Comparison of ENCODE assay signal across 15 cellular contexts in the genomic region with DNA sequence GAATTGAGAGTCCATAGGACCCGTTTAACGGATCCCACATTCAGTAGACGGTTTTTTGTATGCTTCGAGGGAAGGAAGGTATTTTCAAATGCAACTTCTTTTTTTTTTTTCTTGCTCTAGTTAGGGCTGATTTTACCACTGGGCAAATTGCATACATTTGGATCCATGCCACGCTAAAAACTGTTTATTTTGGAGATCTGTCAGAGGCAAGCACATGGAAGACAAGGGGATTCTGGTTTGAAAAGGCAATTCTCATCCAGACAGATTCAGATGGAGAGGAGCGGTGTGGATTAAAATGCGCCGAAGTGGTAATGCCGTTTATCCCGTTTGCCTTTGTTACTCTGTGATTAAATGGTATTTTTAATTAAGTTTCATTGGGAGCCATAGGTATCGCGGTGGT.
DNase-seq lines count a peak whose midpoint lies in the region; ATAC-seq and TF ChIP-seq lines count a peak whose summit lies in the region.
"Had no signal": no experiment of that assay in that cellular context is flagged by ENCODE, and none has a peak within 500 bp of the region (broad histone marks: within the 10 kb centered on the region; RNA-seq: fewer than 3 reads in every experiment).

No MANE protein-coding gene starts in this region.

- no peak overlapping the region for H3K4me3 ChIP-seq in LNCaP clone FGC (ENCODE audit: low read depth, low read length)
- H3K4me3 ChIP-seq: PC-9 had no signal

- DNase-seq in LNCaP clone FGC (ENCODE audit: low read depth) (peak; percentile 27), NCI-H1105 (lab: John Stamatoyannopoulos, UW) (peak; percentile 87), astrocyte of the hippocampus (ENCODE audit: low read depth, low spot score) (peak; percentile 67), fibroblast of the conjunctiva (ENCODE audit: low read depth) (peak; percentile 13), NOMO-1 (lab: John Stamatoyannopoulos, UW; ENCODE audit: unreplicated experiment in 2 of 2) (no peak)
- no peak for DNase-seq in activated CD4-positive, alpha-beta T cell treated with anti-CD3 and anti-CD28 coated beads for 1 hour
- DNase-seq: BE2C; CD8-positive, alpha-beta T cell; H7; NCI-H1436 treated with DMSO at 0.1 percent for 48 hours; NCI-H524 treated with DMSO at 0.1 percent for 48 hours; PC-9; T-helper 1 cell had no signal

- no peak for TF ChIP-seq CTCF in LNCaP clone FGC (IDR thresholded peaks at IDR 0.05; ENCODE audit: control insufficient read depth, extremely low read depth, insufficient read depth)

- no peak for ATAC-seq in GM18502 (IDR thresholded peaks at IDR 0.05; ENCODE audit: poor library complexity, unreplicated experiment)
- ATAC-seq: CD8-positive, alpha-beta T cell; HepG2 had no signal

Comparison
In these comparisons a context has a peak if more than half of its experiments do, and no peak if none do; other contexts are left out.
1. DNase-seq: peak in LNCaP clone FGC (single experiment), NCI-H1105 (single experiment), astrocyte of the hippocampus (single experiment) and fibroblast of the conjunctiva (single experiment); none in activated CD4-positive, alpha-beta T cell treated with anti-CD3 and anti-CD28 coated beads for 1 hour (single experiment) and NOMO-1 (0 of 2).